32 cellular contexts compared by ENCODE assay signal in genomic region chr6:89257346-89257745, GRCh38. TPM values are rescaled to one million over a fixed set of nuclear protein-coding genes. Genes with fewer than 3 reads are reported as not detected.
"Had no signal": no experiment of that assay in that cellular context is flagged by ENCODE, and none has a peak within 500 bp of the region (broad histone marks: within the 10 kb centered on the region; RNA-seq: fewer than 3 reads in every experiment).

No MANE protein-coding gene starts in this region.

- H3K27me3 ChIP-seq: neural progenitor cell, neutrophil, ovary, tibial nerve, uterus had no signal

- H3K9me3 Mint-ChIP-seq: immature natural killer cell; mesothelial cell of epicardium; natural killer cell; nephron progenitor cell; stimulated activated naive CD8-positive, alpha-beta T cell treated with anti-CD3 and anti-CD28 coated beads, Interleukin-15, Interleukin-2, amounts not matched to agents 100 ng/mL and 50 ng/mL, for 24 hours; type B pancreatic cell had no signal

- DNase-seq: hypothalamus; immature natural killer cell; kidney; left colon; left ventricle myocardium inferior; mesendoderm; naive B cell; natural killer cell; nephron progenitor cell; occipital lobe; ovary; right cardiac atrium; stimulated activated CD4-positive, alpha-beta T cell treated with anti-CD3 and anti-CD28 coated beads, Interleukin-12 subunit alpha, Interleukin-12 subunit beta, amount 100 ng/mL, for 4 hours; stimulated activated CD4-positive, alpha-beta T cell treated with anti-CD3 and anti-CD28 coated beads, Interleukin-15, amount 100 ng/mL, for 24 hours; stimulated activated CD4-positive, alpha-beta T cell treated with anti-CD3 and anti-CD28 coated beads, Interleukin-2, amount 100 ng/mL, for 24 hours; stimulated activated CD4-positive, alpha-beta T cell treated with anti-CD3 and anti-CD28 coated beads, Interleukin-4, amount 100 ng/mL, for 1 hour; stimulated activated naive CD4-positive, alpha-beta T cell; uterus had no signal

- H3K27ac Mint-ChIP-seq: immature natural killer cell; mesothelial cell of epicardium; natural killer cell; nephron progenitor cell; neural progenitor cell; progenitor cell of endocrine pancreas; stimulated activated naive CD8-positive, alpha-beta T cell treated with anti-CD3 and anti-CD28 coated beads, Interleukin-15, Interleukin-2, amounts not matched to agents 100 ng/mL and 50 ng/mL, for 24 hours; type B pancreatic cell had no signal

- H3K27me3 Mint-ChIP-seq: naive B cell; progenitor cell of endocrine pancreas; stimulated activated naive CD8-positive, alpha-beta T cell treated with anti-CD3 and anti-CD28 coated beads, Interleukin-15, Interleukin-2, amounts not matched to agents 100 ng/mL and 50 ng/mL, for 24 hours had no signal

- H3K4me1 Mint-ChIP-seq: immature natural killer cell, natural killer cell had no signal

- H3K4me3 ChIP-seq: left ventricle myocardium inferior, lung, neural progenitor cell, ovary, skin epidermis, tibial nerve, uterus had no signal

- H3K36me3 ChIP-seq: left ventricle myocardium inferior, neural progenitor cell, neutrophil, ovary, tibial nerve, uterus had no signal

- H3K4me2 ChIP-seq: neural progenitor cell had no signal

- H2AFZ ChIP-seq: neural progenitor cell had no signal

- H3K27ac ChIP-seq: left ventricle myocardium inferior, neural progenitor cell, neutrophil, ovary, skin epidermis, tibial nerve, uterus had no signal

- H3K9me3 ChIP-seq: left ventricle myocardium inferior, neutrophil, ovary, tibial nerve, uterus had no signal

- H3K36me3 Mint-ChIP-seq: immature natural killer cell, mesothelial cell of epicardium, naive B cell, natural killer cell, neural progenitor cell, type B pancreatic cell had no signal

- H3K4me3 Mint-ChIP-seq: immature natural killer cell; mesothelial cell of epicardium; naive B cell; natural killer cell; nephron progenitor cell; neural progenitor cell; stimulated activated naive CD8-positive, alpha-beta T cell treated with anti-CD3 and anti-CD28 coated beads, Interleukin-15, Interleukin-2, amounts not matched to agents 100 ng/mL and 50 ng/mL, for 24 hours; type B pancreatic cell had no signal

- H3K4me1 ChIP-seq: left ventricle myocardium inferior, neural progenitor cell, tibial nerve, uterus had no signal

RNA-seq across cellular contexts. Expression of gene GABRR1, which starts 40.2 kb away (rescaled TPM):
- total RNA-seq: kidney, left ventricle myocardium inferior, lung, mesothelial cell of epicardium, occipital lobe, ovary, progenitor cell of endocrine pancreas, pulmonary artery endothelial cell, renal cortical epithelial cell, right cardiac atrium, subcutaneous adipose tissue, temporal lobe, tibial nerve, ureter had no signal
